Comparison of ENCODE assay signal across 18 cellular contexts in genomic region chr4:125187621-125188176, GRCh38.
DNase-seq lines count a peak whose midpoint lies in the region; ATAC-seq and TF ChIP-seq lines count a peak whose summit lies in the region.
"Had no signal": no experiment of that assay in that cellular context is flagged by ENCODE, and none has a peak within 500 bp of the region (broad histone marks: within the 10 kb centered on the region; RNA-seq: fewer than 3 reads in every experiment).

No MANE protein-coding gene starts in this region.

- H3K9me3 ChIP-seq in HAP-1: no peaks in the 10 kb centered on the region
- H3K9me3 ChIP-seq: gastrocnemius medialis, transverse colon had no signal

- H3K4me3 ChIP-seq in HAP-1: no peak overlapping the region
- H3K4me3 ChIP-seq: gastrocnemius medialis, skin epidermis, transverse colon had no signal

- peaks cover 15% of the 10 kb centered on the region for H3K4me1 ChIP-seq in HAP-1
- H3K4me1 ChIP-seq: gastrocnemius medialis, transverse colon had no signal

- H3K27me3 ChIP-seq in HAP-1 (ENCODE audit: low read depth): no peaks in the 10 kb centered on the region
- H3K27me3 ChIP-seq: gastrocnemius medialis, transverse colon had no signal

- H3K36me3 ChIP-seq in HAP-1 (replicated peaks): no peaks in the 10 kb centered on the region
- H3K36me3 ChIP-seq: gastrocnemius medialis, transverse colon had no signal

- in situ Hi-C loops in HAP-1 (cut with MboI; ENCODE audit: low sequenced_read_pairs): no loop called here
- in situ Hi-C loops in GM13976 (cut with MboI; ENCODE audit: low sequenced_read_pairs, unreplicated experiment): no loop called here

- TF ChIP-seq CTCF in GM13976 (IDR thresholded peaks at IDR 0.05; ENCODE audit: borderline replicate concordance, control extremely low read depth, extremely low read depth, insufficient read depth, missing control alignments): no peak

- DNase-seq in A172 (ENCODE audit: low spot score): peak; percentile 92
- peak; percentile 45 to 50 for DNase-seq in HAP-1 (ENCODE audit: low spot score in 2 of 2)
- peak; percentile 74 for DNase-seq in astrocyte of the hippocampus (ENCODE audit: low read depth, low spot score)
- DNase-seq in glomerular visceral epithelial cell (ENCODE audit: extremely low spot score): peak; percentile 44
- no peak for DNase-seq in NCI-H748 (lab: John Stamatoyannopoulos, UW; ENCODE audit: unreplicated experiment)
- no peak for DNase-seq in GM13976 (ENCODE audit: low spot score)
- DNase-seq: ACHN; activated CD4-positive, alpha-beta T cell treated with anti-CD3 and anti-CD28 coated beads, Interleukin-2, amount 50 U/mL, for 48 hours; activated gamma-delta T cell; DMS79; gastrocnemius medialis; Karpas-422; left colon; OCI-M1; transverse colon had no signal

- ATAC-seq in GM18498 (IDR thresholded peaks at IDR 0.05; ENCODE audit: unreplicated experiment): no peak
- no peak for ATAC-seq in HG03520 (IDR thresholded peaks at IDR 0.05; ENCODE audit: unreplicated experiment)
- ATAC-seq: left colon had no signal

Comparison
In these comparisons a context has a peak if more than half of its experiments do, and no peak if none do; other contexts are left out.
1. DNase-seq: peak in A172 (single experiment), HAP-1 (2 of 2), astrocyte of the hippocampus (single experiment) and glomerular visceral epithelial cell (single experiment); none in NCI-H748 (single experiment) and GM13976 (single experiment).